Comparison of ENCODE assay signal across 13 cellular contexts in genomic region chr13:23724196-23724970, GRCh38.
DNase-seq lines count a peak whose midpoint lies in the region; ATAC-seq and TF ChIP-seq lines count a peak whose summit lies in the region.
"Had no signal": no experiment of that assay in that cellular context is flagged by ENCODE, and none has a peak within 500 bp of the region (broad histone marks: within the 10 kb centered on the region; RNA-seq: fewer than 3 reads in every experiment).

No MANE protein-coding gene starts in this region.

- no peaks in the 10 kb centered on the region for H3K9me3 Mint-ChIP-seq in nephron
- H3K9me3 Mint-ChIP-seq: activated CD4-positive, alpha-beta memory T cell treated with anti-CD3 and anti-CD28 coated beads for 36 hours had no signal

- peaks cover 4% of the 10 kb centered on the region for H3K36me3 Mint-ChIP-seq in nephron (ENCODE audit: low read depth)

- DNase-seq in DMS 273 (lab: John Stamatoyannopoulos, UW; ENCODE audit: unreplicated experiment) (peak; percentile 76), MG63 (peak; percentile 40), cerebellum (ENCODE audit: low spot score) (peak; percentile 8), NOMO-1 treated with dmso at 0.1 percent for 144 hours (lab: John Stamatoyannopoulos, UW; ENCODE audit: unreplicated experiment) (no peak), iPS-NIHi11 (ENCODE audit: low spot score) (no peak), colonic mucosa (no peak)
- DNase-seq: activated CD4-positive, alpha-beta memory T cell treated with anti-CD3 and anti-CD28 coated beads for 36 hours; DND-41; NCI-H526 treated with DMSO at 0.1 percent for 48 hours; transverse colon had no signal

- H3K4me3 Mint-ChIP-seq in nephron, result no peak overlapping the region
- H3K4me3 Mint-ChIP-seq: activated CD4-positive, alpha-beta memory T cell treated with anti-CD3 and anti-CD28 coated beads for 36 hours had no signal

- H3K27me3 ChIP-seq in MG63 (no peaks in the 10 kb centered on the region), colonic mucosa (no peaks in the 10 kb centered on the region)
- H3K27me3 ChIP-seq: transverse colon had no signal

- no peaks in the 10 kb centered on the region for H3K27me3 Mint-ChIP-seq in nephron (ENCODE audit: low read depth)
- H3K27me3 Mint-ChIP-seq: activated CD4-positive, alpha-beta memory T cell treated with anti-CD3 and anti-CD28 coated beads for 36 hours had no signal

- no peaks in the 10 kb centered on the region for H3K9me3 ChIP-seq in MG63
- H3K9me3 ChIP-seq in colonic mucosa, result no peaks in the 10 kb centered on the region
- H3K9me3 ChIP-seq: transverse colon had no signal

- no peak overlapping the region for H3K9ac ChIP-seq in colonic mucosa (ENCODE audit: low read depth in 2 of 2, low read length in 2 of 2)

- intact Hi-C loops in colonic mucosa (cut with DNase I), result no loop called here

- H3K4me1 ChIP-seq in colonic mucosa, result no peaks in the 10 kb centered on the region

- TF ChIP-seq CTCF in nephron (IDR thresholded peaks at IDR 0.05; ENCODE audit: unreplicated experiment in 3 of 3) (no peak), colonic mucosa (IDR thresholded peaks at IDR 0.05) (no peak)

- H3K4me3 ChIP-seq in MG63 (no peak overlapping the region), colonic mucosa (no peak overlapping the region)
- H3K4me3 ChIP-seq: GM12878, transverse colon had no signal

- no peak for ATAC-seq in HG02642 (IDR thresholded peaks at IDR 0.05; ENCODE audit: poor library complexity, unreplicated experiment)
- ATAC-seq: GM12878 had no signal

- H3K27ac Mint-ChIP-seq in nephron, result peak overlapping the region; percentile 54 to 76 (median 72)
- H3K27ac Mint-ChIP-seq: activated CD4-positive, alpha-beta memory T cell treated with anti-CD3 and anti-CD28 coated beads for 36 hours had no signal

- H3K4me1 Mint-ChIP-seq in nephron, result peaks cover 15% of the 10 kb centered on the region

- H3K36me3 ChIP-seq in MG63 (peaks cover 3% of the 10 kb centered on the region), colonic mucosa (no peaks in the 10 kb centered on the region)
- H3K36me3 ChIP-seq: transverse colon had no signal

- H3K27ac ChIP-seq in colonic mucosa, result no peak overlapping the region

Comparison
In these comparisons a context has a peak if more than half of its experiments do, and no peak if none do; other contexts are left out.
1. DNase-seq: peak in DMS 273 (single experiment), MG63 (single experiment) and cerebellum (single experiment); none in NOMO-1 treated with dmso at 0.1 percent for 144 hours (single experiment), iPS-NIHi11 (single experiment) and colonic mucosa (single experiment).